Comparison of ENCODE assay signal across 9 cellular contexts in the genomic region with DNA sequence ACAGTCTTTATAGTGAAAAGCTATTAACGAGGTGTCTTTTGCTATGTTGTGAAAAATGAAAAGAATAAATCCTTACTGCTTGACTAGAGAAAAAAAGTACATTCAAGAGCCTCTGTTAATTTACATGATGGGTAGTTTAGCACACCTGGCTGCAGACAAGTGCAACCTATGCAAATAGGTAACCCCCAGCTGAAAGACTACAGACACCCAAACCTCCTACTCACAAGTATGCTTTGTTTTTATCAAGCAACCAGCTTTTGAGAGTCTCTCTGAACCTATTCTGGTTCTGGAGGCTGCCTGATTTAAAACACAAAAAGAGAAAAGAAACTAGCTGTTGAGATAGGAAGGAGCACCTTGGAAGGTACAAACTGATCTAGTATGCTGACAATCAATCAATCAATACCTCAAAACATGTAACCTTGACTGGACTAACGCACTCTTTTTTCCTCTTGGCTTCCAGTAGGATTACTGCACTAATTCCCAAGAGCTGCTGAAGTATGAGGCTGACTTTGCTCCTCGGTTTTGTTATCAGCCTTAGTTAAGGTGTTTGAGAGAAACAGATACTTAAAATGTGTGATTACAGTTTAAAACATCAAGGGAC.
DNase-seq lines count a peak whose midpoint lies in the region; ATAC-seq and TF ChIP-seq lines count a peak whose summit lies in the region.
"Had no signal": no experiment of that assay in that cellular context is flagged by ENCODE, and none has a peak within 500 bp of the region (broad histone marks: within the 10 kb centered on the region; RNA-seq: fewer than 3 reads in every experiment).

No MANE protein-coding gene starts in this region.

- peaks cover 51% of the 10 kb centered on the region for H3K4me1 ChIP-seq in OCI-LY1 (ENCODE audit: insufficient read depth, low read length, severe bottlenecking)

- H3K27me3 Mint-ChIP-seq in naive B cell = no peaks in the 10 kb centered on the region

- peak; percentile 82 for ATAC-seq in GM18858 (IDR thresholded peaks at IDR 0.05; ENCODE audit: unreplicated experiment)
- ATAC-seq in HG02571 (IDR thresholded peaks at IDR 0.05; ENCODE audit: unreplicated experiment) = peak; percentile 90
- ATAC-seq in naive B cell (ENCODE audit: low read depth in 2 of 2) = peak; percentile 63 to 80

- peak overlapping the region; percentile 24 to 92 (median 82) for H3K27ac Mint-ChIP-seq in naive B cell

- no peaks in the 10 kb centered on the region for H3K9me3 ChIP-seq in OCI-LY1 (ENCODE audit: low read length)

- DNase-seq in naive B cell (peak; percentile 17), mucosa of gallbladder (ENCODE audit: low spot score) (no peak), NCI-H2107 treated with DMSO at 0.1 percent for 48 hours (lab: John Stamatoyannopoulos, UW; ENCODE audit: unreplicated experiment) (no peak), NCI-H1694 (lab: John Stamatoyannopoulos, UW) (no peak)
- DNase-seq in stimulated activated CD8-positive, alpha-beta memory T cell treated with anti-CD3 and anti-CD28 coated beads, Interleukin-4, amount 100 ng/mL, for 48 hours = no peak

- H3K9me2 ChIP-seq in OCI-LY1 (ENCODE audit: low read depth, low read length) = no peaks in the 10 kb centered on the region

- H3K9me3 Mint-ChIP-seq in naive B cell = peaks cover 4 to 16% (median 8%) of the 10 kb centered on the region in 7 donors

- H3K27me3 ChIP-seq in OCI-LY1 (ENCODE audit: insufficient read depth, low read length) = no peaks in the 10 kb centered on the region

- no peaks in the 10 kb centered on the region; the same call in 1 of the 2 replicates for H3F3A ChIP-seq in OCI-LY1 (ENCODE audit: insufficient read depth, low read length)

- peaks cover 58 to 69% (median 64%) of the 10 kb centered on the region in 3 donors for H3K4me1 Mint-ChIP-seq in naive B cell

- H3K27ac ChIP-seq in OCI-LY1 (ENCODE audit: low read depth, low read length, poor library complexity, severe bottlenecking) = peak overlapping the region; percentile 99

- H3K9ac ChIP-seq in OCI-LY1 (ENCODE audit: low read length) = peak overlapping the region; percentile 85

- H3K36me3 Mint-ChIP-seq in naive B cell = peaks cover 14 to 21% of the 10 kb centered on the region in 2 donors

- no peaks in the 10 kb centered on the region for H4K20me1 ChIP-seq in OCI-LY1 (ENCODE audit: insufficient read depth, low read length)

- H2AFZ ChIP-seq in OCI-LY1 (ENCODE audit: low read length) = no peak overlapping the region

- peak overlapping the region; percentile 85 for H3K4me2 ChIP-seq in OCI-LY1 (ENCODE audit: low read length)

- H3K4me3 Mint-ChIP-seq in naive B cell = peak overlapping the region; percentile 38 to 87 (median 70)

- H3K4me3 ChIP-seq in OCI-LY1 (ENCODE audit: low read depth, low read length, poor library complexity, severe bottlenecking) = peak overlapping the region; percentile 54
- H3K4me3 ChIP-seq: skin epidermis had no signal

- no peak for TF ChIP-seq CTCF in OCI-LY1 (IDR thresholded peaks at IDR 0.05; ENCODE audit: low read length)

- H3K79me2 ChIP-seq in OCI-LY1 (ENCODE audit: insufficient read depth, low read length) = peaks cover 53% of the 10 kb centered on the region

- peaks cover 40% of the 10 kb centered on the region for H3K36me3 ChIP-seq in OCI-LY1 (ENCODE audit: insufficient read depth, low read length)
